Comparison of ENCODE assay signal across 11 cellular contexts in genomic region chr2:40489678-40489960, GRCh38. TPM values are rescaled to one million over a fixed set of nuclear protein-coding genes. Genes with fewer than 3 reads are reported as not detected.
DNase-seq lines count a peak whose midpoint lies in the region; ATAC-seq, FAIRE-seq and TF ChIP-seq lines count a peak whose summit lies in the region.
"Had no signal": no experiment of that assay in that cellular context is flagged by ENCODE, and none has a peak within 500 bp of the region (broad histone marks: within the 10 kb centered on the region; RNA-seq: fewer than 3 reads in every experiment).

No MANE protein-coding gene starts in this region.

- H3K27me3 ChIP-seq in breast epithelium (no peaks in the 10 kb centered on the region), mesenchymal stem cell (ENCODE audit: control insufficient read depth in 1 of 2, insufficient read depth in 1 of 2, low read length in 2 of 2) (no peaks in the 10 kb centered on the region), transverse colon (no peaks in the 10 kb centered on the region), pancreas (no peaks in the 10 kb centered on the region)
- H3K27me3 ChIP-seq: adrenal gland, thyroid gland had no signal

- no peaks in the 10 kb centered on the region for H3K4me1 ChIP-seq in breast epithelium
- no peaks in the 10 kb centered on the region for H3K4me1 ChIP-seq in mesenchymal stem cell (ENCODE audit: control insufficient read depth, insufficient read depth, low read depth, low read length)
- H3K4me1 ChIP-seq in transverse colon, result peaks cover 0 to 15% (median 4%) of the 10 kb centered on the region in 4 donors
- peaks cover 0 to 11% (median 0%) of the 10 kb centered on the region in 3 donors for H3K4me1 ChIP-seq in pancreas

- H3K4me2 ChIP-seq in mesenchymal stem cell (ENCODE audit: low read length, poor library complexity, severe bottlenecking), result peak overlapping the region; percentile 38

- H4K8ac ChIP-seq in mesenchymal stem cell (ENCODE audit: low read length), result no peak overlapping the region

- H2BK15ac ChIP-seq in mesenchymal stem cell (ENCODE audit: low read depth, poor library complexity, severe bottlenecking), result no peak overlapping the region

- peak overlapping the region; percentile 78 for H3K9ac ChIP-seq in mesenchymal stem cell (ENCODE audit: low read length)

- no peak overlapping the region for H2BK5ac ChIP-seq in mesenchymal stem cell (ENCODE audit: low read depth, low read length, poor library complexity, severe bottlenecking)

- in situ Hi-C loops in transverse colon (cut with MboI; ENCODE audit: low pct_ligation_motif_present in 1 of 4, low pct_unique_long_range_greater_than_20kb in 1 of 4, low sequenced_read_pairs in 3 of 4), result no loop called here

- H3K27ac ChIP-seq in breast epithelium, result peak overlapping the region in 1 of 2 donors; percentile 55
- H3K27ac ChIP-seq in mesenchymal stem cell (ENCODE audit: low read length, poor library complexity, severe bottlenecking), result no peak overlapping the region
- H3K27ac ChIP-seq in transverse colon, result peak overlapping the region; percentile 37 to 71 (median 62)
- no peak overlapping the region for H3K27ac ChIP-seq in pancreas
- H3K27ac ChIP-seq: thyroid gland had no signal

- no peak for ATAC-seq in activated T-cell treated with anti-CD3 and anti-CD28 coated beads, Interleukin-2, amount 50 U/mL, for 72 hours (replicated peaks in 1 of 2)
- ATAC-seq in pancreas, result no peak

- H3K4me1 Mint-ChIP-seq in activated T-cell treated with anti-CD3 and anti-CD28 coated beads, Interleukin-2, amount 50 U/mL, for 72 hours (ENCODE audit: low read depth), result peaks cover 13% of the 10 kb centered on the region

- no peaks in the 10 kb centered on the region for H3K9me3 Mint-ChIP-seq in activated T-cell treated with anti-CD3 and anti-CD28 coated beads, Interleukin-2, amount 50 U/mL, for 72 hours

- no peak for DNase-seq in activated T-cell treated with anti-CD3 and anti-CD28 coated beads, Interleukin-2, amount 50 U/mL, for 72 hours
- DNase-seq in activated T-cell treated with anti-CD3 and anti-CD28 coated beads, Interleukin-2, amount 50 U/mL, for 48 hours, result no peak
- no peak for DNase-seq in breast epithelium (ENCODE audit: low spot score in 2 of 2)
- no peak for DNase-seq in mesenchymal stem cell
- DNase-seq in transverse colon, result no peak
- no peak for DNase-seq in NOMO-1 treated with DMSO at 0.1 percent for 48 hours (lab: John Stamatoyannopoulos, UW; ENCODE audit: unreplicated experiment)
- no peak for DNase-seq in pancreas
- no peak for DNase-seq in NCI-H1417 (lab: John Stamatoyannopoulos, UW)
- DNase-seq: stimulated activated CD4-positive, alpha-beta T cell treated with anti-CD3 and anti-CD28 coated beads, Interleukin-12 subunit alpha, Interleukin-12 subunit beta, amount 100 ng/mL, for 4 hours; thyroid gland had no signal

- no peak overlapping the region for H2AFZ ChIP-seq in mesenchymal stem cell (ENCODE audit: low read depth, low read length)

- H3K14ac ChIP-seq in mesenchymal stem cell (ENCODE audit: low read length in 2 of 2), result no peak overlapping the region

- WGBS in mesenchymal stem cell, result 73% methylated on average over 1 of the region's 1 CpG
- WGBS in transverse colon (ENCODE audit: low coverage in 1 of 2), 2 donors, result 59% methylated on average over 1 of the region's 1 CpG; no CpG with 5 or more reads in 1 of the 2 donors
- 63 to 80% methylated on average over 1 of the region's 1 CpG for WGBS in pancreas, 2 donors

- H3K4me3 Mint-ChIP-seq in activated T-cell treated with anti-CD3 and anti-CD28 coated beads, Interleukin-2, amount 50 U/mL, for 72 hours, result peak overlapping the region; percentile 51 to 65

- H2BK120ac ChIP-seq in mesenchymal stem cell (ENCODE audit: low read depth, low read length), result no peak overlapping the region

- H3K27me3 Mint-ChIP-seq in activated T-cell treated with anti-CD3 and anti-CD28 coated beads, Interleukin-2, amount 50 U/mL, for 72 hours (ENCODE audit: low read depth), result no peaks in the 10 kb centered on the region

- H3K4me3 ChIP-seq in breast epithelium, result peak overlapping the region; percentile 30 to 61 (median 40)
- peak overlapping the region in 1 of 2 experiments; percentile 76 for H3K4me3 ChIP-seq in mesenchymal stem cell (ENCODE audit: insufficient read depth in 1 of 2, low read depth in 1 of 2, low read length in 2 of 2)
- peak overlapping the region; percentile 16 to 50 (median 20) for H3K4me3 ChIP-seq in transverse colon
- peak overlapping the region in 2 of 4 donors; percentile 19 to 28 for H3K4me3 ChIP-seq in pancreas
- H3K4me3 ChIP-seq: thyroid gland had no signal

- H3K9me3 ChIP-seq in breast epithelium (no peaks in the 10 kb centered on the region), mesenchymal stem cell (ENCODE audit: control insufficient read depth, low read length) (no peaks in the 10 kb centered on the region), transverse colon (no peaks in the 10 kb centered on the region), pancreas (no peaks in the 10 kb centered on the region)
- H3K9me3 ChIP-seq: adrenal gland, thyroid gland had no signal

- no peak overlapping the region for H3K23ac ChIP-seq in mesenchymal stem cell (ENCODE audit: low read length in 2 of 2)

- H4K91ac ChIP-seq in mesenchymal stem cell (ENCODE audit: low read length), result no peak overlapping the region

- H3K4ac ChIP-seq in mesenchymal stem cell (ENCODE audit: low read depth in 1 of 2, low read length in 2 of 2), result no peak overlapping the region

- no peak for FAIRE-seq in pancreas (lab: Jason Lieb, UNC)

- no peaks in the 10 kb centered on the region for H3K36me3 ChIP-seq in breast epithelium
- H3K36me3 ChIP-seq in mesenchymal stem cell (ENCODE audit: control insufficient read depth in 1 of 2, insufficient read depth in 2 of 2, low read depth in 1 of 2, low read length in 2 of 2), result no peaks in the 10 kb centered on the region
- H3K36me3 ChIP-seq in transverse colon, result no peaks in the 10 kb centered on the region
- H3K36me3 ChIP-seq in pancreas, result no peaks in the 10 kb centered on the region
- H3K36me3 ChIP-seq: adrenal gland, thyroid gland had no signal

- H2AK5ac ChIP-seq in mesenchymal stem cell (ENCODE audit: low read length, severe bottlenecking), result no peak overlapping the region

- no peaks in the 10 kb centered on the region for H3K79me1 ChIP-seq in mesenchymal stem cell (replicated peaks; ENCODE audit: low read length, poor library complexity, severe bottlenecking)

- TF ChIP-seq POLR2A in breast epithelium (IDR thresholded peaks at IDR 0.05) (no peak), transverse colon (IDR thresholded peaks at IDR 0.05) (no peak)

- no peaks in the 10 kb centered on the region for H3K36me3 Mint-ChIP-seq in activated T-cell treated with anti-CD3 and anti-CD28 coated beads, Interleukin-2, amount 50 U/mL, for 72 hours (ENCODE audit: insufficient read depth in 2 of 2)

- H2BK12ac ChIP-seq in mesenchymal stem cell (ENCODE audit: low read length in 2 of 2), result no peak overlapping the region

- TF ChIP-seq EP300 in transverse colon (IDR thresholded peaks at IDR 0.05; ENCODE audit: low read depth), result no peak

- H3K27ac Mint-ChIP-seq in activated T-cell treated with anti-CD3 and anti-CD28 coated beads, Interleukin-2, amount 50 U/mL, for 72 hours, result no peak overlapping the region

- TF ChIP-seq CTCF in breast epithelium (IDR thresholded peaks at IDR 0.05) (no peak), transverse colon (IDR thresholded peaks at IDR 0.05) (no peak), pancreas (IDR thresholded peaks at IDR 0.05) (no peak)

- H3K18ac ChIP-seq in mesenchymal stem cell (ENCODE audit: low read depth in 1 of 2, low read length in 2 of 2), result no peak overlapping the region

- intact Hi-C loops in breast epithelium (cut with DNase I; ENCODE audit: low total_unique reads) (no loop called here), transverse colon (cut with DNase I; ENCODE audit: low total_unique reads) (no loop called here), pancreas (cut with DNase I) (no loop called here)

RNA-seq across cellular contexts. Expression of gene SLC8A1, which starts 37.7 kb away (rescaled TPM):
- 1 to 10 TPM in 1 of 2 donors, under 1 TPM in 1; 0.58 to 1.9 TPM for total RNA-seq in activated T-cell treated with anti-CD3 and anti-CD28 coated beads, Interleukin-2, amount 50 U/mL, for 72 hours
- total RNA-seq in breast epithelium (10 to 100 TPM in 2 of 3 donors, 1 to 10 TPM in 1; 8.2 to 14.2 (median 12.2) TPM), transverse colon (10 to 100 TPM; 22.8 to 65.5 (median 42.0) TPM), pancreas (10 to 100 TPM in 1 of 6 donors, 1 to 10 TPM in 5; 1.6 to 12.4 (median 3.8) TPM)
- 0.93 TPM for polyA plus RNA-seq in mesenchymal stem cell (2013, experiment 1 of 2)
- 1.2 TPM for polyA plus RNA-seq in mesenchymal stem cell (2013, experiment 2 of 2)
- polyA plus RNA-seq in pancreas, result 1 to 10 TPM in 1 of 2 donors, under 1 TPM in 1; 0.19 to 1.0 TPM

Comparison
In these comparisons a context has a peak if more than half of its experiments do, and no peak if none do; other contexts are left out.
1. H3K27ac ChIP-seq: peak in transverse colon (4 of 4); none in mesenchymal stem cell (single experiment) and pancreas (0 of 4).